In genomic region chr14:65104791-65105190, GRCh38 we compare ENCODE assay signal across 32 cellular contexts.
"Had no signal": no experiment of that assay in that cellular context is flagged by ENCODE, and none has a peak within 500 bp of the region (broad histone marks: within the 10 kb centered on the region; RNA-seq: fewer than 3 reads in every experiment).

No MANE protein-coding gene starts in this region.

- H3K4me1 ChIP-seq: SJCRH30 had no signal

- H3K4me3 Mint-ChIP-seq: activated CD4-positive, alpha-beta T cell treated with anti-CD3 and anti-CD28 coated beads for 36 hours; T-helper 2 cell treated with Interferon-gamma antibody and Interleukin-4, amounts not matched to agents 5 μg/mL and 100 μg/mL, for 36 hours had no signal

- H3K9me3 Mint-ChIP-seq: activated CD4-positive, alpha-beta T cell treated with anti-CD3 and anti-CD28 coated beads, Interleukin-2, amount 10 ng/mL, durations not matched to agents 7 days and 5 days; activated naive CD4-positive, alpha-beta T cell treated with anti-CD3 and anti-CD28 coated beads for 36 hours; activated naive CD8-positive, alpha-beta T cell treated with anti-CD3 and anti-CD28 coated beads, Interleukin-2, amount 50 U/mL, for 24 hours; activated T-cell treated with anti-CD3 and anti-CD28 coated beads, Interleukin-2, amount 50 U/mL, for 24 hours; activated T-helper 1 cell treated with anti-CD3 and anti-CD28 coated beads, Interleukin-12 subunit alpha, Interleukin-12 subunit beta, Interleukin-2, Interleukin-4 antibody, amounts not matched to agents 30 ng/mL and 10 ng/mL and 1 ng/mL, durations not matched to agents 14 hours and 24 hours and 36 hours; T-helper 2 cell treated with Interferon-gamma antibody and Interleukin-4, amounts not matched to agents 5 μg/mL and 100 μg/mL, for 36 hours; WTC11 had no signal

- H3K27me3 ChIP-seq: SJCRH30 had no signal

- H3K4me3 ChIP-seq: SJCRH30, SK-N-MC had no signal

- ATAC-seq: activated CD4-positive, alpha-beta T cell treated with anti-CD3 and anti-CD28 coated beads for 36 hours; activated CD4-positive, CD25-positive, alpha-beta regulatory T cell treated with anti-CD3 and anti-CD28 coated beads, Interleukin-2, amount 50 U/mL, for 24 hours; activated CD8-positive, alpha-beta T cell treated with anti-CD3 and anti-CD28 coated beads, Interleukin-2, amount 10 ng/mL, durations not matched to agents 7 days and 5 days; activated naive CD8-positive, alpha-beta T cell treated with anti-CD3 and anti-CD28 coated beads, Interleukin-2, amount 50 U/mL, for 24 hours; Panc1; WTC11 had no signal

- H3K27ac ChIP-seq: SJCRH30, SK-N-MC had no signal

- H3K27me3 Mint-ChIP-seq: activated naive CD8-positive, alpha-beta T cell; activated T-cell treated with anti-CD3 and anti-CD28 coated beads, Interleukin-2, amount 50 U/mL, for 24 hours had no signal

- H3K36me3 ChIP-seq: SJCRH30 had no signal

- FAIRE-seq: bronchial epithelial cell, TTC549 had no signal

- H3K27ac Mint-ChIP-seq: activated CD4-positive, alpha-beta T cell treated with anti-CD3 and anti-CD28 coated beads for 36 hours; activated CD4-positive, alpha-beta T cell treated with anti-CD3 and anti-CD28 coated beads, Interleukin-2, amount 10 ng/mL, durations not matched to agents 7 days and 5 days; activated CD8-positive, alpha-beta T cell treated with anti-CD3 and anti-CD28 coated beads, Interleukin-2, amount 10 ng/mL, durations not matched to agents 7 days and 5 days; activated naive CD4-positive, alpha-beta T cell treated with anti-CD3 and anti-CD28 coated beads for 36 hours; activated naive CD8-positive, alpha-beta T cell; activated naive CD8-positive, alpha-beta T cell treated with anti-CD3 and anti-CD28 coated beads, Interleukin-2, amount 50 U/mL, for 24 hours; activated T-cell treated with anti-CD3 and anti-CD28 coated beads, Interleukin-2, amount 50 U/mL, for 24 hours; activated T-helper 1 cell treated with anti-CD3 and anti-CD28 coated beads, Interleukin-12 subunit alpha, Interleukin-12 subunit beta, Interleukin-2, Interleukin-4 antibody, amounts not matched to agents 30 ng/mL and 10 ng/mL and 1 ng/mL, durations not matched to agents 14 hours and 24 hours and 36 hours; brain; T-helper 2 cell treated with Interferon-gamma antibody and Interleukin-4, amounts not matched to agents 5 μg/mL and 100 μg/mL, for 36 hours; WTC11 had no signal

- H3K9me3 ChIP-seq: SJCRH30 had no signal

- DNase-seq: activated CD4-positive, alpha-beta T cell treated with anti-CD3 and anti-CD28 coated beads for 36 hours; activated CD4-positive, alpha-beta T cell treated with anti-CD3 and anti-CD28 coated beads, Interleukin-2, amount 10 ng/mL, durations not matched to agents 7 days and 5 days; activated CD4-positive, alpha-beta T cell treated with anti-CD3 and anti-CD28 coated beads, Interleukin-2, amount 50 U/mL, for 48 hours; activated CD8-positive, alpha-beta T cell treated with anti-CD3 and anti-CD28 coated beads, Interleukin-2, amount 10 ng/mL, durations not matched to agents 7 days and 5 days; activated gamma-delta T cell treated with Interleukin-2 at 50 U/mL for 16 hours; activated naive CD4-positive, alpha-beta T cell treated with anti-CD3 and anti-CD28 coated beads for 36 hours; activated naive CD8-positive, alpha-beta T cell treated with anti-CD3 and anti-CD28 coated beads, Interleukin-2, amount 50 U/mL, for 24 hours; activated T-cell treated with anti-CD3 and anti-CD28 coated beads, Interleukin-2, amount 50 U/mL, for 24 hours; anterior cingulate cortex; central memory CD4-positive, alpha-beta T cell; Karpas-422; KBM-7; NCI-H1105; NCI-H1417 treated with DMSO at 0.1 percent for 48 hours; NCI-H1930; NCI-H2081 treated with DMSO at 0.1 percent for 48 hours; NCI-H226; NCI-H446 treated with DMSO at 0.1 percent for 48 hours; NCI-H524; NCI-H69; SHP77; SJCRH30 had no signal
